Comparison of ENCODE assay signal across 11 cellular contexts in genomic region chr17:29393451-29393850, GRCh38. TPM values are rescaled to one million over a fixed set of nuclear protein-coding genes. Genes with fewer than 3 reads are reported as not detected.
DNase-seq lines count a peak whose midpoint lies in the region; ATAC-seq and TF ChIP-seq lines count a peak whose summit lies in the region.
"Had no signal": no experiment of that assay in that cellular context is flagged by ENCODE, and none has a peak within 500 bp of the region (broad histone marks: within the 10 kb centered on the region; RNA-seq: fewer than 3 reads in every experiment).

No MANE protein-coding gene starts in this region.

- peaks cover 0 to 6% (median 2%) of the 10 kb centered on the region in 4 donors for H3K36me3 ChIP-seq in stomach

- H3K4me1 Mint-ChIP-seq in activated T-cell treated with anti-CD3 and anti-CD28 coated beads, Interleukin-2, amount 50 U/mL, for 24 hours (ENCODE audit: low read depth), result peaks cover 40% of the 10 kb centered on the region
- H3K4me1 Mint-ChIP-seq in T-helper 17 cell, result peaks cover 28% of the 10 kb centered on the region

- H3K4me1 ChIP-seq in stomach, result peaks cover 23 to 61% (median 34%) of the 10 kb centered on the region in 4 donors

- H3K27me3 Mint-ChIP-seq in activated T-cell treated with anti-CD3 and anti-CD28 coated beads, Interleukin-2, amount 50 U/mL, for 24 hours, result no peaks in the 10 kb centered on the region
- H3K27me3 Mint-ChIP-seq in T-helper 17 cell, result no peaks in the 10 kb centered on the region

- TF ChIP-seq EP300 in stomach (IDR thresholded peaks at IDR 0.05), result no peak

- no peak for ATAC-seq in T-helper 17 cell

- peaks cover 54% of the 10 kb centered on the region for H3K36me3 Mint-ChIP-seq in activated T-cell treated with anti-CD3 and anti-CD28 coated beads, Interleukin-2, amount 50 U/mL, for 24 hours (ENCODE audit: low read depth)
- H3K36me3 Mint-ChIP-seq in T-helper 17 cell (ENCODE audit: low read depth), result peaks cover 4% of the 10 kb centered on the region

- peak overlapping the region; percentile 35 for H3K4me3 Mint-ChIP-seq in activated T-cell treated with anti-CD3 and anti-CD28 coated beads, Interleukin-2, amount 50 U/mL, for 24 hours
- H3K4me3 Mint-ChIP-seq in T-helper 17 cell, result no peak overlapping the region

- no peak for DNase-seq in activated T-cell treated with anti-CD3 and anti-CD28 coated beads, Interleukin-2, amount 50 U/mL, for 24 hours
- no peak for DNase-seq in activated T-cell treated with anti-CD3 and anti-CD28 coated beads for 4 hours
- no peak for DNase-seq in T-helper 17 cell
- peak; percentile 60 for DNase-seq in fibroblast of villous mesenchyme (ENCODE audit: low read depth)
- DNase-seq in stomach, result no peak
- no peak for DNase-seq in NCI-H146 treated with DMSO at 0.1 percent for 48 hours (lab: John Stamatoyannopoulos, UW; ENCODE audit: unreplicated experiment)
- DNase-seq in GF-D8 (lab: John Stamatoyannopoulos, UW), result no peak
- DNase-seq in effector CD8-positive, alpha-beta T cell (lab: John Stamatoyannopoulos, UW), result no peak
- DNase-seq: kidney glomerular epithelial cell; stimulated activated CD4-positive, alpha-beta T cell treated with anti-CD3 and anti-CD28 coated beads, Interleukin-2, amount 100 ng/mL, for 24 hours had no signal

- intact Hi-C loops in stomach (cut with DNase I; ENCODE audit: low total_unique reads), result no loop called here

- H3K4me3 ChIP-seq in fibroblast of villous mesenchyme (ENCODE audit: low read depth, low read length) (no peak overlapping the region), stomach (no peak overlapping the region)

- H3K27ac Mint-ChIP-seq in activated T-cell treated with anti-CD3 and anti-CD28 coated beads, Interleukin-2, amount 50 U/mL, for 24 hours, result peak overlapping the region; percentile 6
- peak overlapping the region; percentile 90 for H3K27ac Mint-ChIP-seq in T-helper 17 cell

- TF ChIP-seq CTCF in fibroblast of villous mesenchyme (IDR thresholded peaks at IDR 0.05; ENCODE audit: insufficient read depth, low read depth, low read length) (no peak), stomach (IDR thresholded peaks at IDR 0.05) (no peak)

- TF ChIP-seq POLR2A in stomach (IDR thresholded peaks at IDR 0.05), result no peak

- no peaks in the 10 kb centered on the region for H3K27me3 ChIP-seq in stomach

- H3K9me3 ChIP-seq in T-helper 17 cell (ENCODE audit: control insufficient read depth, low read length, poor library complexity, severe bottlenecking) (no peaks in the 10 kb centered on the region), stomach (no peaks in the 10 kb centered on the region)

- peak overlapping the region in 3 of 5 donors; percentile 22 to 50 (median 40) for H3K27ac ChIP-seq in stomach
- H3K27ac ChIP-seq: C4-2B had no signal

- H3K9me3 Mint-ChIP-seq in activated T-cell treated with anti-CD3 and anti-CD28 coated beads, Interleukin-2, amount 50 U/mL, for 24 hours, result no peaks in the 10 kb centered on the region

RNA-seq across cellular contexts. Expression of gene TAOK1, which starts 3.3 kb away (rescaled TPM):
- 10 to 100 TPM; 54.3 to 58.2 TPM for total RNA-seq in T-helper 17 cell
- total RNA-seq in fibroblast of villous mesenchyme, result 64.1 and 70.4 TPM in 2 replicates
- 100 to 1,000 TPM in 2 of 5 donors, 10 to 100 TPM in 3; 39.3 to 230 (median 56.0) TPM for total RNA-seq in stomach
- polyA plus RNA-seq in stomach, result 1 to 10 TPM; 4.4 to 6.4 (median 5.7) TPM
